17 cellular contexts compared by ENCODE assay signal in the genomic region with DNA sequence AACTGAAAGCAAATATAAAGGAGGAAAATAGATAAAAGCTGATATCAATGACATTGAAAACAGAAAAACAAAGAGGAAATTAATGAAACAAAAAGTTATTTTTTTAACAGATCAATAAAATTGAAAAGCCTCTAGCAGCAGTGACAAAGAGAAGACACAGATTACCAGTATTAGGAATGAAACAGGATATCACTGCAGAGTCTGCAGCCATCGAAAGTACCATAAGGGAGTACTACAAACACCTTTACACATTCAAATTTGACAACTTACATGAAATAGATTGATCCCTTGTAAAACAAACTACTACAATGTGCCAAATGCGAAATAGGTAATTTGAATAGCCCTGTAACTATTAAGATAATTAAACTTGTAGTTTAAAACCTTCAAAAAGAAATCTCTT. TPM values are rescaled to one million over a fixed set of nuclear protein-coding genes. Genes with fewer than 3 reads are reported as not detected.
DNase-seq lines count a peak whose midpoint lies in the region; ATAC-seq and TF ChIP-seq lines count a peak whose summit lies in the region.
"Had no signal": no experiment of that assay in that cellular context is flagged by ENCODE, and none has a peak within 500 bp of the region (broad histone marks: within the 10 kb centered on the region; RNA-seq: fewer than 3 reads in every experiment).

No MANE protein-coding gene starts in this region.

- H3K9me3 ChIP-seq in heart right ventricle, result no peaks in the 10 kb centered on the region
- H3K9me3 ChIP-seq: A549; BE2C; BLaER1 treated with 17β-estradiol and CSF1 and Interleukin-3, amounts not matched to agents 10 nM and 100 nM; Caco-2 had no signal

- H3K27me3 Mint-ChIP-seq in GM23338 (ENCODE audit: insufficient read depth, low read depth, poor library complexity) (no peaks in the 10 kb centered on the region), WTC11 (ENCODE audit: low read depth) (no peaks in the 10 kb centered on the region)

- H3K9me2 ChIP-seq in GM23338 (ENCODE audit: insufficient read depth), result peaks cover 7% of the 10 kb centered on the region; the same call in 1 of the 2 replicates

- H3K4me3 ChIP-seq in ACC112 (ENCODE audit: low read depth, low read length) (no peak overlapping the region), GM23338 (no peak overlapping the region), heart right ventricle (no peak overlapping the region)
- H3K4me3 ChIP-seq: A549; BLaER1 treated with 17β-estradiol and CSF1 and Interleukin-3, amounts not matched to agents 10 nM and 100 nM had no signal

- H3K9me3 Mint-ChIP-seq in GM23338, result no peaks in the 10 kb centered on the region; the same call in 2 of the 3 replicates
- H3K9me3 Mint-ChIP-seq in WTC11, result peaks cover 6% of the 10 kb centered on the region
- H3K9me3 Mint-ChIP-seq: CD4-positive, alpha-beta T cell; CD8-positive, alpha-beta T cell had no signal

- H4K20me1 ChIP-seq in GM23338 (replicated peaks; ENCODE audit: insufficient read depth), result no peaks in the 10 kb centered on the region
- H4K20me1 ChIP-seq: BLaER1 treated with 17β-estradiol and CSF1 and Interleukin-3, amounts not matched to agents 10 nM and 100 nM had no signal

- H3K27ac Mint-ChIP-seq in GM23338 (no peak overlapping the region; the same call in 1 of the 2 replicates), WTC11 (no peak overlapping the region)
- H3K27ac Mint-ChIP-seq: CD4-positive, alpha-beta T cell; CD8-positive, alpha-beta T cell had no signal

- peak overlapping the region; percentile 55 for H2AFZ ChIP-seq in ACC112 (ENCODE audit: low read length, unreplicated experiment)
- H2AFZ ChIP-seq in GM23338, result no peak overlapping the region

- no peak for ATAC-seq in GM23338
- peak; percentile 51; the same call in 1 of the 2 replicates for ATAC-seq in WTC11
- ATAC-seq in heart right ventricle, result no peak
- ATAC-seq: A549; CD8-positive, alpha-beta T cell had no signal

- H3K36me3 Mint-ChIP-seq in GM23338 (ENCODE audit: low read depth) (no peaks in the 10 kb centered on the region), WTC11 (no peaks in the 10 kb centered on the region)
- H3K36me3 Mint-ChIP-seq: CD8-positive, alpha-beta T cell had no signal

- peaks cover 7% of the 10 kb centered on the region; the same call in 2 of the 3 replicates for H3K4me1 Mint-ChIP-seq in GM23338
- peaks cover 6% of the 10 kb centered on the region for H3K4me1 Mint-ChIP-seq in WTC11

- no peaks in the 10 kb centered on the region for H3K4me1 ChIP-seq in ACC112 (ENCODE audit: control insufficient read depth, insufficient read depth, low read length, unreplicated experiment)
- H3K4me1 ChIP-seq in GM23338 (ENCODE audit: insufficient read depth), result peaks cover 6% of the 10 kb centered on the region; the same call in 1 of the 2 replicates
- no peaks in the 10 kb centered on the region for H3K4me1 ChIP-seq in heart right ventricle
- H3K4me1 ChIP-seq: A549, BE2C, Caco-2 had no signal

- H3K36me3 ChIP-seq in ACC112 (ENCODE audit: insufficient read depth, low read length), result no peaks in the 10 kb centered on the region
- no peaks in the 10 kb centered on the region for H3K36me3 ChIP-seq in GM23338 (ENCODE audit: insufficient read depth)
- no peaks in the 10 kb centered on the region for H3K36me3 ChIP-seq in heart right ventricle
- H3K36me3 ChIP-seq: BE2C; BLaER1 treated with 17β-estradiol and CSF1 and Interleukin-3, amounts not matched to agents 10 nM and 100 nM had no signal

- TF ChIP-seq CTCF in GM23338 (conservative IDR thresholded peaks at IDR 0.05; ENCODE audit: low read depth in 2 of 2) (no peak), WTC11 (IDR thresholded peaks at IDR 0.05) (no peak), heart right ventricle (IDR thresholded peaks at IDR 0.05) (no peak)

- WGBS in heart right ventricle, 2 donors, result 36 to 45% methylated on average over 2 of the region's 2 CpGs

- POLR2A ChIA-PET in WTC11 (lab: Charles Lee), result no interaction called here

- H3K27me3 ChIP-seq in ACC112 (ENCODE audit: insufficient read depth, low read length) (peaks cover 36% of the 10 kb centered on the region), GM23338 (ENCODE audit: insufficient read depth) (no peaks in the 10 kb centered on the region), heart right ventricle (peaks cover 0 to 30% (median 9%) of the 10 kb centered on the region in 7 donors)
- H3K27me3 ChIP-seq: BE2C; BLaER1 treated with 17β-estradiol and CSF1 and Interleukin-3, amounts not matched to agents 10 nM and 100 nM had no signal

- H3F3A ChIP-seq in GM23338 (replicated peaks; ENCODE audit: low read depth), result no peaks in the 10 kb centered on the region

- H3K4me3 Mint-ChIP-seq in GM23338 (no peak overlapping the region), WTC11 (no peak overlapping the region)
- H3K4me3 Mint-ChIP-seq: CD4-positive, alpha-beta T cell; CD8-positive, alpha-beta T cell had no signal

- no peak overlapping the region for H3K27ac ChIP-seq in ACC112 (ENCODE audit: low read depth, low read length)
- no peak overlapping the region for H3K27ac ChIP-seq in GM23338 (ENCODE audit: low read depth)
- no peak overlapping the region for H3K27ac ChIP-seq in heart right ventricle
- H3K27ac ChIP-seq: 22Rv1; A549; BLaER1 treated with 17β-estradiol and CSF1 and Interleukin-3, amounts not matched to agents 10 nM and 100 nM; C4-2B had no signal

- DNase-seq in GM23338 (ENCODE audit: low spot score) (no peak), WTC11 (ENCODE audit: low spot score) (no peak), heart right ventricle (no peak), hypothalamus (lab: John Stamatoyannopoulos, UW) (no peak)
- DNase-seq: ACHN; BE2C; Caco-2; Calu3; CD4-positive, alpha-beta T cell; CD8-positive, alpha-beta T cell; DMS79 treated with DMSO at 0.1 percent for 48 hours; GF-D8 had no signal

- CTCF ChIA-PET in WTC11 (lab: Charles Lee), result no interaction called here

- intact Hi-C loops in heart right ventricle (cut with DNase I), result no loop called here

- H3K79me2 ChIP-seq in ACC112 (ENCODE audit: control insufficient read depth, insufficient read depth, low read length, unreplicated experiment) (no peaks in the 10 kb centered on the region), GM23338 (replicated peaks; ENCODE audit: insufficient read depth) (no peaks in the 10 kb centered on the region)

- H3K4me2 ChIP-seq in GM23338, result peak overlapping the region; percentile 8; the same call in 1 of the 2 replicates
- H3K4me2 ChIP-seq: A549 had no signal

TF ChIP-seq in GM23338, 12 proteins besides CTCF, POLR2A, EP300 and RAD21 (continues in another document):
- TF ChIP-seq, protein P1, sequence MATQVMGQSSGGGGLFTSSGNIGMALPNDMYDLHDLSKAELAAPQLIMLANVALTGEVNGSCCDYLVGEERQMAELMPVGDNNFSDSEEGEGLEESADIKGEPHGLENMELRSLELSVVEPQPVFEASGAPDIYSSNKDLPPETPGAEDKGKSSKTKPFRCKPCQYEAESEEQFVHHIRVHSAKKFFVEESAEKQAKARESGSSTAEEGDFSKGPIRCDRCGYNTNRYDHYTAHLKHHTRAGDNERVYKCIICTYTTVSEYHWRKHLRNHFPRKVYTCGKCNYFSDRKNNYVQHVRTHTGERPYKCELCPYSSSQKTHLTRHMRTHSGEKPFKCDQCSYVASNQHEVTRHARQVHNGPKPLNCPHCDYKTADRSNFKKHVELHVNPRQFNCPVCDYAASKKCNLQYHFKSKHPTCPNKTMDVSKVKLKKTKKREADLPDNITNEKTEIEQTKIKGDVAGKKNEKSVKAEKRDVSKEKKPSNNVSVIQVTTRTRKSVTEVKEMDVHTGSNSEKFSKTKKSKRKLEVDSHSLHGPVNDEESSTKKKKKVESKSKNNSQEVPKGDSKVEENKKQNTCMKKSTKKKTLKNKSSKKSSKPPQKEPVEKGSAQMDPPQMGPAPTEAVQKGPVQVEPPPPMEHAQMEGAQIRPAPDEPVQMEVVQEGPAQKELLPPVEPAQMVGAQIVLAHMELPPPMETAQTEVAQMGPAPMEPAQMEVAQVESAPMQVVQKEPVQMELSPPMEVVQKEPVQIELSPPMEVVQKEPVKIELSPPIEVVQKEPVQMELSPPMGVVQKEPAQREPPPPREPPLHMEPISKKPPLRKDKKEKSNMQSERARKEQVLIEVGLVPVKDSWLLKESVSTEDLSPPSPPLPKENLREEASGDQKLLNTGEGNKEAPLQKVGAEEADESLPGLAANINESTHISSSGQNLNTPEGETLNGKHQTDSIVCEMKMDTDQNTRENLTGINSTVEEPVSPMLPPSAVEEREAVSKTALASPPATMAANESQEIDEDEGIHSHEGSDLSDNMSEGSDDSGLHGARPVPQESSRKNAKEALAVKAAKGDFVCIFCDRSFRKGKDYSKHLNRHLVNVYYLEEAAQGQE (IDR thresholded peaks at IDR 0.05; ENCODE audit: unreplicated experiment), result no peak
- TF ChIP-seq CREB1 (CRISPR knock-in tag; IDR thresholded peaks at IDR 0.05; ENCODE audit: low read depth), result no peak

TF ChIP-seq in WTC11, 78 proteins besides CTCF, POLR2A, EP300 and RAD21 (continues in another document):
- TF ChIP-seq, protein P2, sequence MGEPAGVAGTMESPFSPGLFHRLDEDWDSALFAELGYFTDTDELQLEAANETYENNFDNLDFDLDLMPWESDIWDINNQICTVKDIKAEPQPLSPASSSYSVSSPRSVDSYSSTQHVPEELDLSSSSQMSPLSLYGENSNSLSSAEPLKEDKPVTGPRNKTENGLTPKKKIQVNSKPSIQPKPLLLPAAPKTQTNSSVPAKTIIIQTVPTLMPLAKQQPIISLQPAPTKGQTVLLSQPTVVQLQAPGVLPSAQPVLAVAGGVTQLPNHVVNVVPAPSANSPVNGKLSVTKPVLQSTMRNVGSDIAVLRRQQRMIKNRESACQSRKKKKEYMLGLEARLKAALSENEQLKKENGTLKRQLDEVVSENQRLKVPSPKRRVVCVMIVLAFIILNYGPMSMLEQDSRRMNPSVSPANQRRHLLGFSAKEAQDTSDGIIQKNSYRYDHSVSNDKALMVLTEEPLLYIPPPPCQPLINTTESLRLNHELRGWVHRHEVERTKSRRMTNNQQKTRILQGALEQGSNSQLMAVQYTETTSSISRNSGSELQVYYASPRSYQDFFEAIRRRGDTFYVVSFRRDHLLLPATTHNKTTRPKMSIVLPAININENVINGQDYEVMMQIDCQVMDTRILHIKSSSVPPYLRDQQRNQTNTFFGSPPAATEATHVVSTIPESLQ (CRISPR knock-in tag; IDR thresholded peaks at IDR 0.05), result no peak
- no peak for TF ChIP-seq IRF2 (CRISPR knock-in tag; IDR thresholded peaks at IDR 0.05; ENCODE audit: borderline replicate concordance, low read depth)

RNA-seq across cellular contexts. Expression of a gene that starts 24.9 kb away (rescaled TPM):
- 102 and 103 TPM in 2 replicates for total RNA-seq in GM23338 (2014; rRNA removed; shearing (Covaris generic))
- 107 and 110 TPM in 2 replicates for polyA plus RNA-seq in GM23338 (2016; fragmentation: Nextera tagmentation; extraction: Ambion mirVana)
- 90.2 to 100 TPM (median 91.9 TPM) in 3 replicates for total RNA-seq in WTC11 (2021)
- total RNA-seq in heart right ventricle, result 10 to 100 TPM; 35.5 to 51.2 (median 41.2) TPM
- polyA plus RNA-seq in heart right ventricle, result 10 to 100 TPM; 22.3 to 23.3 TPM
